In genomic region chr12:42496886-42497285, GRCh38 we compare ENCODE assay signal across 27 cellular contexts.
"Had no signal": no experiment of that assay in that cellular context is flagged by ENCODE, and none has a peak within 500 bp of the region (broad histone marks: within the 10 kb centered on the region; RNA-seq: fewer than 3 reads in every experiment).

No MANE protein-coding gene starts in this region.

- H3K4me1 ChIP-seq: SJCRH30 had no signal

- H3K27me3 Mint-ChIP-seq: activated naive CD8-positive, alpha-beta T cell had no signal

- H3K36me3 Mint-ChIP-seq: activated naive CD4-positive, alpha-beta T cell treated with anti-CD3 and anti-CD28 coated beads, Interleukin-2, amount 10 ng/mL, durations not matched to agents 7 days and 5 days; activated naive CD8-positive, alpha-beta T cell had no signal

- H3K4me3 Mint-ChIP-seq: activated CD4-positive, alpha-beta T cell treated with anti-CD3 and anti-CD28 coated beads, Interleukin-2, amount 10 ng/mL, durations not matched to agents 24 days and 14 days; activated CD8-positive, alpha-beta T cell treated with anti-CD3 and anti-CD28 coated beads for 36 hours; activated naive CD4-positive, alpha-beta T cell treated with anti-CD3 and anti-CD28 coated beads, Interleukin-2, amount 10 ng/mL, durations not matched to agents 7 days and 5 days; activated naive CD8-positive, alpha-beta T cell; activated T-helper 1 cell treated with anti-CD3 and anti-CD28 coated beads, Interleukin-12 subunit alpha, Interleukin-12 subunit beta, Interleukin-2, Interleukin-4 antibody, amounts not matched to agents 30 ng/mL and 10 ng/mL and 1 ng/mL, durations not matched to agents 14 hours and 24 hours and 36 hours; central memory CD8-positive, alpha-beta T cell; T-helper 2 cell treated with Interferon-gamma antibody and Interleukin-4, amounts not matched to agents 5 μg/mL and 100 μg/mL, for 36 hours had no signal

- H3K27ac Mint-ChIP-seq: activated CD4-positive, alpha-beta T cell treated with anti-CD3 and anti-CD28 coated beads, Interleukin-2, amount 10 ng/mL, durations not matched to agents 24 days and 14 days; activated CD8-positive, alpha-beta T cell treated with anti-CD3 and anti-CD28 coated beads for 36 hours; activated naive CD4-positive, alpha-beta T cell treated with anti-CD3 and anti-CD28 coated beads, Interleukin-2, amount 10 ng/mL, durations not matched to agents 7 days and 5 days; activated naive CD8-positive, alpha-beta T cell; activated T-helper 1 cell treated with anti-CD3 and anti-CD28 coated beads, Interleukin-12 subunit alpha, Interleukin-12 subunit beta, Interleukin-2, Interleukin-4 antibody, amounts not matched to agents 30 ng/mL and 10 ng/mL and 1 ng/mL, durations not matched to agents 14 hours and 24 hours and 36 hours; T-helper 2 cell treated with Interferon-gamma antibody and Interleukin-4, amounts not matched to agents 5 μg/mL and 100 μg/mL, for 36 hours had no signal

- H3K27ac ChIP-seq: brain microvascular endothelial cell, SJCRH30, SK-N-MC had no signal

- ATAC-seq: activated CD8-positive, alpha-beta T cell treated with anti-CD3 and anti-CD28 coated beads for 36 hours; Panc1 had no signal

- H3K36me3 ChIP-seq: brain microvascular endothelial cell, MG63, SJCRH30 had no signal

- H3K4me3 ChIP-seq: MG63, SJCRH30, SK-N-MC had no signal

- H3K9me3 ChIP-seq: MG63, SJCRH30 had no signal

- DNase-seq: activated CD4-positive, alpha-beta T cell treated with anti-CD3 and anti-CD28 coated beads, Interleukin-2, amount 10 ng/mL, durations not matched to agents 24 days and 14 days; activated CD4-positive, alpha-beta T cell treated with anti-CD3 and anti-CD28 coated beads, Interleukin-2, amount 50 U/mL, for 4 hours; activated CD8-positive, alpha-beta T cell treated with anti-CD3 and anti-CD28 coated beads for 36 hours; activated naive CD4-positive, alpha-beta T cell treated with anti-CD3 and anti-CD28 coated beads, Interleukin-2, amount 10 ng/mL, durations not matched to agents 7 days and 5 days; activated T-cell treated with anti-CD3 and anti-CD28 coated beads, Interleukin-2, amount 50 U/mL, for 1 hour; amniotic stem cell; aorta; brain microvascular endothelial cell; Karpas-422; KBM-7; MG63; NCI-H1048; NCI-H1105 treated with DMSO at 0.1 percent for 48 hours; NCI-H1436; NCI-H1694; NCI-H1930; NCI-H2081 treated with DMSO at 0.1 percent for 48 hours; NCI-H226; NCI-H524 treated with DMSO at 0.1 percent for 48 hours; SHP77; SJCRH30 had no signal

- H3K4me1 Mint-ChIP-seq: activated CD4-positive, alpha-beta T cell treated with anti-CD3 and anti-CD28 coated beads, Interleukin-2, amount 10 ng/mL, durations not matched to agents 24 days and 14 days; activated naive CD4-positive, alpha-beta T cell treated with anti-CD3 and anti-CD28 coated beads, Interleukin-2, amount 10 ng/mL, durations not matched to agents 7 days and 5 days; central memory CD8-positive, alpha-beta T cell had no signal

- H3K9me3 Mint-ChIP-seq: activated CD4-positive, alpha-beta T cell treated with anti-CD3 and anti-CD28 coated beads, Interleukin-2, amount 10 ng/mL, durations not matched to agents 24 days and 14 days; activated CD8-positive, alpha-beta T cell treated with anti-CD3 and anti-CD28 coated beads for 36 hours; activated naive CD4-positive, alpha-beta T cell treated with anti-CD3 and anti-CD28 coated beads, Interleukin-2, amount 10 ng/mL, durations not matched to agents 7 days and 5 days; activated T-helper 1 cell treated with anti-CD3 and anti-CD28 coated beads, Interleukin-12 subunit alpha, Interleukin-12 subunit beta, Interleukin-2, Interleukin-4 antibody, amounts not matched to agents 30 ng/mL and 10 ng/mL and 1 ng/mL, durations not matched to agents 14 hours and 24 hours and 36 hours; central memory CD8-positive, alpha-beta T cell; T-helper 2 cell treated with Interferon-gamma antibody and Interleukin-4, amounts not matched to agents 5 μg/mL and 100 μg/mL, for 36 hours had no signal
